Comparison of ENCODE assay signal across 5 cellular contexts in the genomic region with DNA sequence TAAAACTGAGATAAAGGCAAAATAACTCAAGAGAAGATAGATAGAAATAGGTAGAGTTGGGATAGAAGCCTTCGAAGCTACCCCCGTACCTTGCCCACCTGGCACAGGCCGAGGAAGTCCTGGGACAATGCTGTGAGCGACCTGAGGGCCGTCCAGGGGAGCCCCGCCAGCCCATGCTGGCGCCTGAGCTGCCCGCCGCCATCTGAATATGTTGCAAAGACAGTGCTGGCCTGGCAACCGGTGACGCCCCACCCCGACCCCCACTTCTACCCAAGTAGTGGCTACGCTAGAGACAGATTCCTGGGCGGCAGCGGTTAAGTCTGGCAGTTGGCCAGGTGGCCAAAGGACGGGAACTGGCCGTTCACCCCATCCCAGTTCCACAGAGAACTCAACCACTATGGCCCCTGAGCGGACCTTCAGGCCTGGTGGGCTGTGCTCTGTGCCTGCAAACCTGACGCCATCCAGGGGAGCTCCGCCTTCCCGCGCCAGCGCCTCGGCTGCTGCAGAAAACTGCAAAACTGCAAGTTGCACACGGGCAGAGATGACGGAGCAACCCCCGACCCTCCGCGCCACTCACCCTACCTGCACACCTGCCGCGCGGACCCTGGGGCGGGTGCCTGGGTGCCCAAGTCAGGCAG.
DNase-seq lines count a peak whose midpoint lies in the region; ATAC-seq lines count a peak whose summit lies in the region.
"Not testable (repeated sequence)": the region's sequence is repeated elsewhere in the genome, so short reads cannot be mapped to it uniquely, and the experiment has no call there.

No MANE protein-coding gene starts in this region.

- ATAC-seq in Right ventricle myocardium inferior, right cardiac atrium: not testable (repeated sequence)

- not testable (repeated sequence) for H3K27me3 ChIP-seq in right cardiac atrium (ENCODE audit: control insufficient read depth, insufficient read depth)

- WGBS in right cardiac atrium = 44% methylated on average over 14 of the region's 33 CpGs

- DNase-seq in Right ventricle myocardium inferior (ENCODE audit: missing footprints) (peak; percentile 34), right cardiac atrium (peak in 2 of 3 donors; percentile 4 to 19), left kidney (ENCODE audit: low read depth, low spot score) (peak; percentile 8), posterior vena cava (ENCODE audit: low spot score) (peak; percentile 36), retina (peak; percentile 31)

- H3K27ac ChIP-seq in right cardiac atrium (ENCODE audit: low read length) = not testable (repeated sequence)

- H3K9me3 ChIP-seq in right cardiac atrium (ENCODE audit: control insufficient read depth, low read length) = not testable (repeated sequence)

- not testable (repeated sequence) for H3K4me1 ChIP-seq in right cardiac atrium (ENCODE audit: control insufficient read depth, insufficient read depth, low read length)

- intact Hi-C loops in Right ventricle myocardium inferior (cut with DNase I); right cardiac atrium (cut with DNase I); posterior vena cava (cut with DNase I): not testable (repeated sequence)

- H3K4me3 ChIP-seq in right cardiac atrium (ENCODE audit: low read length) = not testable (repeated sequence)
